In the genomic region with DNA sequence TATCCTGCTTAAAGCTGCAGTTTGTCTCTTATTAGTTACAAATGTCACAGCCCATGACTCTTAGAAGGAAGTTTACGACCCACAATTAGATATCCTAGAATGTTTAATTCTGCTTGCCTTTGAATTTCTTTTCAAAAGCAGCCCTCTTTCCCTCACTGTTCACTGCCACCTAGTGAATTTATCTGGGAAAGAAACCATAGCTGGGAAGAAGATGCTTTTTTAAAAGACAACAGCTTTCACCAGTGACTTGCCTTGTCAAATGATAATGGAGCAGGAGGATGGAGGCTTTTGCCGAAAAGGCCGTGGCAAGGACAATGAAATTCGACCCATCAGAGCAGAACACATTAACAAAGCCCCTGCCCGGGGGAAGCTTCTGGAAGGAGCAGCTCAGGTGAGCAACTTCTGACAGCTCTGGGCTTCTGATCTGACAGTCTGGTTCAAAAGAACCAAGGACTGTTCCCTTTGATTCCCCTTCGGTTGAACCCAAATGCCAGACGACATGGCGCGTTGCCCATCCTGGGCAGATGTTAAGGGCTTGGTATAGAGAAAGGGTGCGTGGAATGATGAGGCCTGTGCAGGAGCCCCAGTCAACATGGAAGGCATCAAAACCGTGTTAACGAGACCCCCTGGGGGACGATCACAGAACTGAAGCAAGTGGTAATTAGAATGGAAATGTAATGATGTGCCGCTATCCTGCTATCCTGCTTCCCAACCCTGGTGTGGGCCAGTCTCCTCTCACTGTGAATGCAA, we compare ENCODE assay signal across 8 cellular contexts.
DNase-seq lines count a peak whose midpoint lies in the region; ATAC-seq and TF ChIP-seq lines count a peak whose summit lies in the region.

No MANE protein-coding gene starts in this region.

- no peaks in the 10 kb centered on the region for H3K27me3 Mint-ChIP-seq in activated naive CD4-positive, alpha-beta T cell treated with anti-CD3 and anti-CD28 coated beads, Interleukin-2, amount 10 ng/mL, durations not matched to agents 7 days and 5 days

- H3K36me3 ChIP-seq in psoas muscle (ENCODE audit: insufficient read depth in 1 of 2, low read depth in 1 of 2) (no peaks in the 10 kb centered on the region), ovary (no peaks in the 10 kb centered on the region)

- no peak overlapping the region for H3K4me3 Mint-ChIP-seq in activated naive CD4-positive, alpha-beta T cell treated with anti-CD3 and anti-CD28 coated beads, Interleukin-2, amount 10 ng/mL, durations not matched to agents 7 days and 5 days

- H3K9me3 ChIP-seq in psoas muscle (no peaks in the 10 kb centered on the region), ovary (no peaks in the 10 kb centered on the region)

- TF ChIP-seq EP300 in ovary (IDR thresholded peaks at IDR 0.05), result no peak

- TF ChIP-seq CTCF in psoas muscle (IDR thresholded peaks at IDR 0.05), result peak; percentile 30
- TF ChIP-seq CTCF in ovary (IDR thresholded peaks at IDR 0.05), result no peak

- H3K4me1 ChIP-seq in psoas muscle (no peaks in the 10 kb centered on the region), ovary (ENCODE audit: insufficient read depth) (peaks cover 2% of the 10 kb centered on the region)

- no peak overlapping the region for H3K4me3 ChIP-seq in psoas muscle
- H3K4me3 ChIP-seq in ovary, result no peak overlapping the region

- H3K4me1 Mint-ChIP-seq in activated naive CD4-positive, alpha-beta T cell treated with anti-CD3 and anti-CD28 coated beads, Interleukin-2, amount 10 ng/mL, durations not matched to agents 7 days and 5 days, result no peaks in the 10 kb centered on the region

- H3K27me3 ChIP-seq in psoas muscle (ENCODE audit: insufficient read depth in 3 of 3, low read length in 2 of 3) (no peaks in the 10 kb centered on the region), ovary (no peaks in the 10 kb centered on the region)

- CTCF ChIA-PET in activated naive CD4-positive, alpha-beta T cell treated with anti-CD3 and anti-CD28 coated beads, Interleukin-2, amount 10 ng/mL, durations not matched to agents 7 days and 5 days (lab: Charles Lee), result interaction anchor here (1.0 kb wide), 1 partner anchor 305 kb away, joined by 4 read pairs; no protein-coding TSS in a partner anchor

- H3K36me3 Mint-ChIP-seq in activated naive CD4-positive, alpha-beta T cell treated with anti-CD3 and anti-CD28 coated beads, Interleukin-2, amount 10 ng/mL, durations not matched to agents 7 days and 5 days, result no peaks in the 10 kb centered on the region

- no peaks in the 10 kb centered on the region for H3K9me3 Mint-ChIP-seq in activated naive CD4-positive, alpha-beta T cell treated with anti-CD3 and anti-CD28 coated beads, Interleukin-2, amount 10 ng/mL, durations not matched to agents 7 days and 5 days

- intact Hi-C loops in psoas muscle (cut with DNase I) (loop anchor here in 1 of 2 donors (2.0 kb wide), 1 partner anchor 307 kb away; no protein-coding TSS in a partner anchor), ovary (cut with DNase I) (loop anchor here in 3 of 4 donors (5.0 to 10.0 kb wide), 2 partner anchors 299 to 307 kb away; no protein-coding TSS in a partner anchor)

- no peak for ATAC-seq in psoas muscle
- no peak for ATAC-seq in HG02798 (IDR thresholded peaks at IDR 0.05; ENCODE audit: poor library complexity, unreplicated experiment)

- DNase-seq in GM04504 (ENCODE audit: low read depth), result peak; percentile 30
- DNase-seq in NCI-H748 (lab: John Stamatoyannopoulos, UW; ENCODE audit: unreplicated experiment), result peak; percentile 57
- peak; percentile 38 for DNase-seq in fibroblast of gingiva (ENCODE audit: low read depth)
- no peak for DNase-seq in psoas muscle
- no peak for DNase-seq in stimulated activated CD4-positive, alpha-beta T cell treated with anti-CD3 and anti-CD28 coated beads, Interleukin-12 subunit alpha, Interleukin-12 subunit beta, amount 100 ng/mL, for 4 hours
- DNase-seq in ovary, result no peak
- no peak for DNase-seq in activated naive CD4-positive, alpha-beta T cell treated with anti-CD3 and anti-CD28 coated beads, Interleukin-2, amount 10 ng/mL, durations not matched to agents 7 days and 5 days

- TF ChIP-seq POLR2A in ovary (IDR thresholded peaks at IDR 0.05), result no peak

- no peak overlapping the region for H3K27ac ChIP-seq in psoas muscle
- no peak overlapping the region for H3K27ac ChIP-seq in ovary

- WGBS in psoas muscle, 3 donors, result 46 to 58% (median 53%) methylated on average over 14 of the region's 14 CpGs
- WGBS in ovary, 3 donors, result 36 to 47% (median 45%) methylated on average over 14 of the region's 14 CpGs

- no peak overlapping the region for H3K27ac Mint-ChIP-seq in activated naive CD4-positive, alpha-beta T cell treated with anti-CD3 and anti-CD28 coated beads, Interleukin-2, amount 10 ng/mL, durations not matched to agents 7 days and 5 days

Comparison
In these comparisons a context has a peak if more than half of its experiments do, and no peak if none do; other contexts are left out.
1. DNase-seq: peak in GM04504 (single experiment), NCI-H748 (single experiment) and fibroblast of gingiva (single experiment); none in psoas muscle (0 of 2), stimulated activated CD4-positive, alpha-beta T cell treated with anti-CD3 and anti-CD28 coated beads, Interleukin-12 subunit alpha, Interleukin-12 subunit beta, amount 100 ng/mL, for 4 hours (single experiment), ovary (0 of 5) and activated naive CD4-positive, alpha-beta T cell treated with anti-CD3 and anti-CD28 coated beads, Interleukin-2, amount 10 ng/mL, durations not matched to agents 7 days and 5 days (single experiment).